Comparison of ENCODE assay signal across 9 cellular contexts in genomic region chr1:25695066-25695990, GRCh38.
DNase-seq lines count a peak whose midpoint lies in the region; ATAC-seq and TF ChIP-seq lines count a peak whose summit lies in the region.
"Had no signal": no experiment of that assay in that cellular context is flagged by ENCODE, and none has a peak within 500 bp of the region (broad histone marks: within the 10 kb centered on the region; RNA-seq: fewer than 3 reads in every experiment).

No MANE protein-coding gene starts in this region.

- TF ChIP-seq POLR2A in suprapubic skin (IDR thresholded peaks at IDR 0.05) (no peak), GM18505 (IDR thresholded peaks at IDR 0.05; ENCODE audit: borderline replicate concordance, extremely low read depth, insufficient read depth, insufficient read length) (no peak)

- peak overlapping the region; percentile 88 for H3K27ac ChIP-seq in brain microvascular endothelial cell
- peak overlapping the region; percentile 87 for H3K27ac ChIP-seq in suprapubic skin

- no peak for TF ChIP-seq EP300 in suprapubic skin (IDR thresholded peaks at IDR 0.05)

- H3K4me3 ChIP-seq in brain microvascular endothelial cell (ENCODE audit: low read depth, low read length) (no peak overlapping the region), suprapubic skin (no peak overlapping the region)
- H3K4me3 ChIP-seq: GM12878 had no signal

- no peaks in the 10 kb centered on the region for H3K36me3 Mint-ChIP-seq in activated naive CD8-positive, alpha-beta T cell
- no peaks in the 10 kb centered on the region for H3K36me3 Mint-ChIP-seq in activated naive CD8-positive, alpha-beta T cell treated with anti-CD3 and anti-CD28 coated beads for 36 hours

- DNase-seq in activated naive CD8-positive, alpha-beta T cell treated with anti-CD3 and anti-CD28 coated beads for 36 hours: no peak
- DNase-seq in brain microvascular endothelial cell (peak; percentile 97), kidney glomerular epithelial cell (lab: John Stamatoyannopoulos, UW) (peak; percentile 84), suprapubic skin (ENCODE audit: low spot score in 2 of 2) (peak; percentile 85 to 90)
- no peak for DNase-seq in activated CD4-positive, CD25-positive, alpha-beta regulatory T cell (lab: John Stamatoyannopoulos, UW)

- ATAC-seq in HG02885 (IDR thresholded peaks at IDR 0.05; ENCODE audit: poor library complexity, unreplicated experiment) (no peak), GM18505 (IDR thresholded peaks at IDR 0.05; ENCODE audit: unreplicated experiment) (no peak)
- ATAC-seq: GM12878 had no signal

- no peaks in the 10 kb centered on the region for H3K27me3 Mint-ChIP-seq in activated naive CD8-positive, alpha-beta T cell
- no peaks in the 10 kb centered on the region for H3K27me3 Mint-ChIP-seq in activated naive CD8-positive, alpha-beta T cell treated with anti-CD3 and anti-CD28 coated beads for 36 hours

- H3K9me3 Mint-ChIP-seq in activated naive CD8-positive, alpha-beta T cell (ENCODE audit: low read depth): no peaks in the 10 kb centered on the region
- H3K9me3 Mint-ChIP-seq in activated naive CD8-positive, alpha-beta T cell treated with anti-CD3 and anti-CD28 coated beads for 36 hours: no peaks in the 10 kb centered on the region

- H3K4me3 Mint-ChIP-seq in activated naive CD8-positive, alpha-beta T cell: no peak overlapping the region
- H3K4me3 Mint-ChIP-seq in activated naive CD8-positive, alpha-beta T cell treated with anti-CD3 and anti-CD28 coated beads for 36 hours: no peak overlapping the region

- in situ Hi-C loops in brain microvascular endothelial cell (cut with HindIII; ENCODE audit: low pct_ligation_motif_present, low sequenced_read_pairs): no loop called here

- H3K27ac Mint-ChIP-seq in activated naive CD8-positive, alpha-beta T cell: peak overlapping the region; percentile 46
- H3K27ac Mint-ChIP-seq in activated naive CD8-positive, alpha-beta T cell treated with anti-CD3 and anti-CD28 coated beads for 36 hours: no peak overlapping the region

- WGBS in suprapubic skin: 52% methylated on average over 22 of the region's 22 CpGs

- H3K36me3 ChIP-seq in brain microvascular endothelial cell (replicated peaks) (no peaks in the 10 kb centered on the region), suprapubic skin (no peaks in the 10 kb centered on the region)

- H3K27me3 ChIP-seq in brain microvascular endothelial cell (replicated peaks): no peaks in the 10 kb centered on the region
- H3K27me3 ChIP-seq in suprapubic skin: no peaks in the 10 kb centered on the region

- peaks cover 52% of the 10 kb centered on the region for H3K4me1 Mint-ChIP-seq in activated naive CD8-positive, alpha-beta T cell (ENCODE audit: low read depth)
- H3K4me1 Mint-ChIP-seq in activated naive CD8-positive, alpha-beta T cell treated with anti-CD3 and anti-CD28 coated beads for 36 hours: peaks cover 47% of the 10 kb centered on the region

- no peaks in the 10 kb centered on the region for H3K9me3 ChIP-seq in suprapubic skin

- TF ChIP-seq CTCF in brain microvascular endothelial cell (IDR thresholded peaks at IDR 0.05; ENCODE audit: low read depth, low read length, missing control alignments) (peak; percentile 58), suprapubic skin (IDR thresholded peaks at IDR 0.05) (no peak)

- H3K4me1 ChIP-seq in suprapubic skin: peaks cover 64% of the 10 kb centered on the region

Comparison
In these comparisons a context has a peak if more than half of its experiments do, and no peak if none do; other contexts are left out.
1. DNase-seq: peak in brain microvascular endothelial cell (single experiment), kidney glomerular epithelial cell (single experiment) and suprapubic skin (2 of 2); none in activated naive CD8-positive, alpha-beta T cell treated with anti-CD3 and anti-CD28 coated beads for 36 hours (single experiment) and activated CD4-positive, CD25-positive, alpha-beta regulatory T cell (0 of 4).